Comparison of ENCODE assay signal across 19 cellular contexts in genomic region chr20:41631826-41632225, GRCh38. TPM values are rescaled to one million over a fixed set of nuclear protein-coding genes. Genes with fewer than 3 reads are reported as not detected.
DNase-seq lines count a peak whose midpoint lies in the region; ATAC-seq, FAIRE-seq and TF ChIP-seq lines count a peak whose summit lies in the region.
"Had no signal": no experiment of that assay in that cellular context is flagged by ENCODE, and none has a peak within 500 bp of the region (broad histone marks: within the 10 kb centered on the region; RNA-seq: fewer than 3 reads in every experiment).

No MANE protein-coding gene starts in this region.

- no peak for ATAC-seq in GM21723 (IDR thresholded peaks at IDR 0.05; ENCODE audit: unreplicated experiment)
- ATAC-seq in HG02759 (IDR thresholded peaks at IDR 0.05; ENCODE audit: unreplicated experiment), result no peak
- ATAC-seq: HepG2; stimulated activated memory B cell treated with anti-CD40 and anti-IgM and Interleukin-4, amounts not matched to agents 10 μg/mL and 1 μg/mL and 100 μg/mL, for 72 hours had no signal

- H3K27ac ChIP-seq in kidney (ENCODE audit: low read depth in 2 of 2, low read length in 2 of 2) (no peak overlapping the region), RWPE1 (no peak overlapping the region)
- H3K27ac ChIP-seq: parathyroid adenoma, uterus had no signal

- no peaks in the 10 kb centered on the region for H3K36me3 ChIP-seq in kidney (ENCODE audit: control insufficient read depth in 1 of 2, insufficient read depth in 2 of 2, low read length in 2 of 2)
- H3K36me3 ChIP-seq: uterus had no signal

- CTCF ChIA-PET in RWPE1 (lab: Yijun Ruan, JAX), result no interaction called here

- peaks cover 2% of the 10 kb centered on the region for H3K9me3 Mint-ChIP-seq in chondrocyte (ENCODE audit: low read depth)

- FAIRE-seq in kidney (lab: Jason Lieb, UNC), result no peak
- FAIRE-seq: HepG2 had no signal

- H3K4me3 Mint-ChIP-seq in chondrocyte (ENCODE audit: unreplicated experiment), result no peak overlapping the region
- H3K4me3 Mint-ChIP-seq: stimulated activated memory B cell treated with anti-CD40 and anti-IgM and Interleukin-4, amounts not matched to agents 10 μg/mL and 1 μg/mL and 100 μg/mL, for 72 hours had no signal

- H3K4me1 ChIP-seq in kidney (ENCODE audit: control insufficient read depth in 1 of 2, insufficient read depth in 1 of 2, low read depth in 1 of 2, low read length in 2 of 2), result no peaks in the 10 kb centered on the region
- H3K4me1 ChIP-seq: parathyroid adenoma, uterus had no signal

- no peak overlapping the region for H3K4me3 ChIP-seq in kidney (ENCODE audit: low read length in 2 of 2)
- H3K4me3 ChIP-seq: uterus had no signal

- intact Hi-C loops in kidney (cut with DNase I), result no loop called here

- H3K9ac ChIP-seq in kidney (ENCODE audit: low read length in 2 of 2), result no peak overlapping the region
- H3K9ac ChIP-seq: parathyroid adenoma had no signal

- H3K27me3 Mint-ChIP-seq in chondrocyte (ENCODE audit: low read depth), result no peaks in the 10 kb centered on the region
- H3K27me3 Mint-ChIP-seq: stimulated activated memory B cell treated with anti-CD40 and anti-IgM and Interleukin-4, amounts not matched to agents 10 μg/mL and 1 μg/mL and 100 μg/mL, for 72 hours had no signal

- POLR2A ChIA-PET in RWPE1 (lab: Yijun Ruan, JAX; ENCODE audit: low non-redundant PET), result no interaction called here

- peak overlapping the region; percentile 45 for H3K27ac Mint-ChIP-seq in chondrocyte (ENCODE audit: unreplicated experiment)
- H3K27ac Mint-ChIP-seq: stimulated activated memory B cell treated with anti-CD40 and anti-IgM and Interleukin-4, amounts not matched to agents 10 μg/mL and 1 μg/mL and 100 μg/mL, for 72 hours had no signal

- peaks cover 9% of the 10 kb centered on the region for H3K4me1 Mint-ChIP-seq in chondrocyte (ENCODE audit: low read depth)

- no peaks in the 10 kb centered on the region for H3K36me3 Mint-ChIP-seq in chondrocyte (ENCODE audit: low read depth)
- H3K36me3 Mint-ChIP-seq: stimulated activated memory B cell treated with anti-CD40 and anti-IgM and Interleukin-4, amounts not matched to agents 10 μg/mL and 1 μg/mL and 100 μg/mL, for 72 hours had no signal

- H3K9me3 ChIP-seq in kidney (ENCODE audit: control insufficient read depth in 1 of 2, low read length in 2 of 2), result no peaks in the 10 kb centered on the region
- H3K9me3 ChIP-seq: uterus had no signal

- TF ChIP-seq CTCF in chondrocyte (IDR thresholded peaks at IDR 0.05) (no peak), kidney (IDR thresholded peaks at IDR 0.05; ENCODE audit: borderline replicate concordance, extremely low read depth, insufficient read depth) (no peak), RWPE1 (conservative IDR thresholded peaks at IDR 0.05; ENCODE audit: low read depth) (no peak)

- DNase-seq in AG08395 (ENCODE audit: low spot score) (peak; percentile 92), HS-5 (ENCODE audit: low read depth) (peak; percentile 26), chondrocyte (ENCODE audit: low spot score) (no peak), kidney (peak; percentile 80), SIG-M5 treated with dmso at 0.1 percent for 504 hours (lab: John Stamatoyannopoulos, UW; ENCODE audit: unreplicated experiment) (no peak), RWPE1 (ENCODE audit: low spot score) (no peak)
- DNase-seq: activated CD4-positive, alpha-beta T cell treated with anti-CD3 and anti-CD28 coated beads, Interleukin-2, amount 50 U/mL, for 4 hours; central memory CD4-positive, alpha-beta T cell; DMS53; H7; NCI-H187; NCI-H69; T-helper 9 cell had no signal

RNA-seq across cellular contexts. Expression of gene CHD6, which starts 13.6 kb away (rescaled TPM):
- total RNA-seq in chondrocyte (29.9 to 39.7 TPM (median 34.4 TPM) in 3 replicates), kidney (53.5 TPM)
- polyA plus RNA-seq in kidney (ENCODE audit: insufficient read depth, low read depth, low replicate concordance), result 4.5 TPM

Comparison
In these comparisons a context has a peak if more than half of its experiments do, and no peak if none do; other contexts are left out.
1. DNase-seq: peak in AG08395 (single experiment), HS-5 (single experiment) and kidney (single experiment); none in chondrocyte (single experiment), SIG-M5 treated with dmso at 0.1 percent for 504 hours (single experiment) and RWPE1 (single experiment).